9 cellular contexts compared by ENCODE assay signal in genomic region chr7:128408709-128409434, GRCh38. TPM values are rescaled to one million over a fixed set of nuclear protein-coding genes. Genes with fewer than 3 reads are reported as not detected.
DNase-seq lines count a peak whose midpoint lies in the region; ATAC-seq, FAIRE-seq and TF ChIP-seq lines count a peak whose summit lies in the region.
"Had no signal": no experiment of that assay in that cellular context is flagged by ENCODE, and none has a peak within 500 bp of the region (broad histone marks: within the 10 kb centered on the region; RNA-seq: fewer than 3 reads in every experiment).

No MANE protein-coding gene starts in this region.

- peak overlapping the region in 1 of 2 experiments; percentile 25 for H3K4ac ChIP-seq in mesenchymal stem cell (ENCODE audit: low read depth in 1 of 2, low read length in 2 of 2)

- no peaks in the 10 kb centered on the region; the same call in 1 of the 2 replicates for H4K20me1 ChIP-seq in K562 (replicated peaks; ENCODE audit: control insufficient read depth, insufficient read depth, low read length)

- in situ Hi-C loops in K562 (cut with MboI), result no loop called here

- H3K4me2 ChIP-seq in K562 (ENCODE audit: insufficient read depth, low read length) (peak overlapping the region; percentile 96), mesenchymal stem cell (ENCODE audit: low read length, poor library complexity, severe bottlenecking) (peak overlapping the region; percentile 81)

- peaks cover 2% of the 10 kb centered on the region for H3K79me1 ChIP-seq in mesenchymal stem cell (replicated peaks; ENCODE audit: low read length, poor library complexity, severe bottlenecking)

- H3K9ac ChIP-seq in HUES48 (ENCODE audit: low read depth, low read length) (no peak overlapping the region), K562 (ENCODE audit: insufficient read depth in 1 of 2, low read depth in 2 of 2, low read length in 2 of 2) (peak overlapping the region; percentile 79 to 90), mesenchymal stem cell (ENCODE audit: low read length) (peak overlapping the region; percentile 85)

- peak overlapping the region; percentile 72 for H3K4me3 ChIP-seq in HUES48 (ENCODE audit: low read depth, low read length)
- H3K4me3 ChIP-seq in K562, result peak overlapping the region; percentile 49
- H3K4me3 ChIP-seq in mesenchymal stem cell (ENCODE audit: insufficient read depth in 1 of 2, low read depth in 1 of 2, low read length in 2 of 2), result peak overlapping the region in 1 of 2 experiments; percentile 94
- peak overlapping the region; percentile 63 to 66 for H3K4me3 ChIP-seq in vagina

- H2AK5ac ChIP-seq in mesenchymal stem cell (ENCODE audit: low read length, severe bottlenecking), result no peak overlapping the region

- no peak overlapping the region for H2BK5ac ChIP-seq in mesenchymal stem cell (ENCODE audit: low read depth, low read length, poor library complexity, severe bottlenecking)

- peak overlapping the region; percentile 49 for H2BK15ac ChIP-seq in mesenchymal stem cell (ENCODE audit: low read depth, poor library complexity, severe bottlenecking)

- TF ChIP-seq RAD21 in K562 (CRISPR knock-in tag; conservative IDR thresholded peaks at IDR 0.05 in 1 of 2, IDR thresholded peaks at IDR 0.05 in 1 of 2), result no peak

- intact Hi-C loops in K562 (cut with micrococcal nuclease), result no loop called here
- intact Hi-C loops in vagina (cut with DNase I), result loop anchor here (10.0 kb wide), 2 partner anchors 46 to 1666 kb away; partner anchors contain the start of genes HILPDA and KLHDC10

- peak overlapping the region; percentile 19 for H4K8ac ChIP-seq in mesenchymal stem cell (ENCODE audit: low read length)

- H3K4me1 ChIP-seq in HUES48 (ENCODE audit: control insufficient read depth, insufficient read depth, low read length), result peaks cover 43% of the 10 kb centered on the region
- peaks cover 51 to 64% of the 10 kb centered on the region in 2 experiments for H3K4me1 ChIP-seq in K562 (replicated peaks in 1 of 2; ENCODE audit: control insufficient read depth in 2 of 2, insufficient read depth in 2 of 2, low read length in 2 of 2)
- H3K4me1 ChIP-seq in mesenchymal stem cell (ENCODE audit: control insufficient read depth, insufficient read depth, low read depth, low read length), result peaks cover 32% of the 10 kb centered on the region
- peaks cover 50% of the 10 kb centered on the region for H3K4me1 ChIP-seq in vagina

- no peaks in the 10 kb centered on the region for H3K9me3 ChIP-seq in HUES48 (ENCODE audit: control insufficient read depth, insufficient read depth, low read length)
- H3K9me3 ChIP-seq in K562 (replicated peaks; ENCODE audit: control insufficient read depth, insufficient read depth, low read depth, low read length), result no peaks in the 10 kb centered on the region
- H3K9me3 ChIP-seq in mesenchymal stem cell (ENCODE audit: control insufficient read depth, low read length), result no peaks in the 10 kb centered on the region
- H3K9me3 ChIP-seq in vagina, result no peaks in the 10 kb centered on the region

- H2BK12ac ChIP-seq in mesenchymal stem cell (ENCODE audit: low read length in 2 of 2), result peak overlapping the region; percentile 27 to 81

- peak; percentile 63 for FAIRE-seq in K562 (lab: Jason Lieb, UNC)

- H2AFZ ChIP-seq in K562 (ENCODE audit: low read depth, low read length) (peak overlapping the region; percentile 95), mesenchymal stem cell (ENCODE audit: low read depth, low read length) (peak overlapping the region; percentile 29)

- no peaks in the 10 kb centered on the region for H3K36me3 ChIP-seq in HUES48 (ENCODE audit: control insufficient read depth, insufficient read depth, low read length)
- H3K36me3 ChIP-seq in K562 (ENCODE audit: control insufficient read depth, insufficient read depth, low read length), result peaks cover 5% of the 10 kb centered on the region; the same call in 1 of the 3 replicates
- H3K36me3 ChIP-seq in mesenchymal stem cell (ENCODE audit: control insufficient read depth in 1 of 2, insufficient read depth in 2 of 2, low read depth in 1 of 2, low read length in 2 of 2), result no peaks in the 10 kb centered on the region
- no peaks in the 10 kb centered on the region for H3K36me3 ChIP-seq in vagina

- H3K14ac ChIP-seq in mesenchymal stem cell (ENCODE audit: low read length in 2 of 2), result peak overlapping the region in 1 of 2 experiments; percentile 8

- POLR2A ChIA-PET in K562 (lab: Yijun Ruan, JAX), result interaction anchor here (0.6 to 2.7 kb wide), 13 partner anchors 8 to 679 kb away, joined by 3 to 10 read pairs (median 4); partner anchors contain the start of genes METTL2B and RBM28

- H3K18ac ChIP-seq in mesenchymal stem cell (ENCODE audit: low read depth in 1 of 2, low read length in 2 of 2), result peak overlapping the region; percentile 22 to 38

- peak; percentile 5 for ATAC-seq in K562
- ATAC-seq in HG02798 (IDR thresholded peaks at IDR 0.05; ENCODE audit: poor library complexity, unreplicated experiment), result no peak

- peak overlapping the region in 1 of 2 experiments; percentile 32 for H3K23ac ChIP-seq in mesenchymal stem cell (ENCODE audit: low read length in 2 of 2)

- peak overlapping the region; percentile 5 for H4K91ac ChIP-seq in mesenchymal stem cell (ENCODE audit: low read length)

- TF ChIP-seq CTCF in C4-2B (conservative IDR thresholded peaks at IDR 0.05) (no peak), K562 (IDR thresholded peaks at IDR 0.05 in 2 of 3, conservative IDR thresholded peaks at IDR 0.05 in 1 of 3; ENCODE audit: insufficient read depth in 2 of 3, low read depth in 1 of 3, low read length in 3 of 3) (no peak; a peak in 1 of 6 replicates), vagina (IDR thresholded peaks at IDR 0.05) (no peak)

- CTCF ChIA-PET in K562 (lab: Yijun Ruan, JAX; ENCODE audit: low intra/inter-chr PET ratio), result interaction anchor here (0.7 kb wide), 1 partner anchor 18 kb away, joined by 3 read pairs; no protein-coding TSS in a partner anchor

- no peaks in the 10 kb centered on the region for H3K9me1 ChIP-seq in K562 (ENCODE audit: control insufficient read depth, insufficient read depth, low read length)

- DNase-seq in K562 (ENCODE audit: extremely low read depth in 1 of 4, low spot score in 3 of 4) (peak in 3 of 4 experiments; percentile 25 to 64 (median 64)), mesenchymal stem cell (peak; percentile 40), vagina (ENCODE audit: extremely low spot score in 2 of 2) (no peak), anterior cingulate cortex (lab: John Stamatoyannopoulos, UW) (no peak), H4 (ENCODE audit: low spot score) (no peak)

- H3K27ac ChIP-seq in C4-2B (peak overlapping the region; percentile 79), HUES48 (ENCODE audit: low read depth, low read length) (no peak overlapping the region), K562 (ENCODE audit: extremely low read depth, low read depth, low read length) (peak overlapping the region; percentile 72), mesenchymal stem cell (ENCODE audit: low read length, poor library complexity, severe bottlenecking) (no peak overlapping the region), vagina (peak overlapping the region; percentile 90)

- TF ChIP-seq POLR2A in K562 (conservative IDR thresholded peaks at IDR 0.05) (no peak; the same call in 1 of the 2 replicates), vagina (IDR thresholded peaks at IDR 0.05) (no peak)

- TF ChIP-seq EP300 in K562 (IDR thresholded peaks at IDR 0.05; ENCODE audit: low read length), result 0 out of 2 replicates have a peak, but pooled peaks have one; percentile 13

- 20% methylated on average over 14 of the region's 14 CpGs for WGBS in K562 (ENCODE audit: insufficient coverage, low coverage, missing lambda C conversion rate)
- 27% methylated on average over 12 of the region's 14 CpGs for WGBS in mesenchymal stem cell

- H2BK120ac ChIP-seq in mesenchymal stem cell (ENCODE audit: low read depth, low read length), result no peak overlapping the region

- H3K79me2 ChIP-seq in K562 (ENCODE audit: control insufficient read depth, insufficient read depth, low read length), result peaks cover 25% of the 10 kb centered on the region

- H3K27me3 ChIP-seq in HUES48 (ENCODE audit: control insufficient read depth, insufficient read depth, low read length) (peaks cover 86% of the 10 kb centered on the region), K562 (ENCODE audit: control insufficient read depth in 2 of 2, insufficient read depth in 2 of 2, low read length in 2 of 2) (no peaks in the 10 kb centered on the region), mesenchymal stem cell (ENCODE audit: control insufficient read depth in 1 of 2, insufficient read depth in 1 of 2, low read length in 2 of 2) (peaks cover 3 to 11% of the 10 kb centered on the region in 2 experiments), vagina (no peaks in the 10 kb centered on the region)

- TSS peak; percentile 31 for BruUV-seq in K562 (replicated peaks; lab: Mats Ljungman, UMichigan)

RNA-seq across cellular contexts. Expression of gene IMPDH1, which starts 0.9 kb away (rescaled TPM):
- 140 and 407 TPM in 2 replicates for total RNA-seq in K562 (2011; cell fraction: chromatin; rRNA removed; ENCODE audit: low replicate concordance)
- total RNA-seq in K562 (2011; cell fraction: nucleolus; rRNA removed), result 199 and 212 TPM in 2 replicates
- total RNA-seq in K562 (2011; cell fraction: nucleoplasm; rRNA removed), result 141 and 147 TPM in 2 replicates
- total RNA-seq in K562 (2014; rRNA removed) (86.8 and 118 TPM in 2 replicates), K562 (2014; rRNA removed; fragmentation: Illumina TruSeq; extraction: Trizol) (29.0 and 42.9 TPM in 2 replicates), K562 (2015; rRNA removed; fragmentation: Illumina TruSeq; extraction: Trizol) (60.6 and 64.3 TPM in 2 replicates), K562 (2021) (118 TPM in 2 replicates), vagina (52.3 TPM)
- polyA plus RNA-seq in K562 (2011; rRNA removed) (54.9 and 72.4 TPM in 2 replicates), K562 (2014; fragmentation: Illumina TruSeq; extraction: Trizol) (59.8 and 76.3 TPM in 2 replicates), K562 (2014; fragmentation: Nextera tagmentation; extraction: Ambion mirVana) (1 to 10 TPM in 1 of 2 experiments, under 1 TPM in 1; 0.80 to 2.1 TPM), K562 (2014; rRNA removed) (84.7 and 89.0 TPM in 2 replicates)
- polyA plus RNA-seq in K562 (2011; cell fraction: cytosol; rRNA removed), result 54.0 and 156 TPM in 2 replicates
- polyA plus RNA-seq in K562 (2011; cell fraction: nucleus; rRNA removed), result 208 and 316 TPM in 2 replicates
- polyA plus RNA-seq in K562 (2012), result 79.3 and 81.1 TPM in 2 replicates
- 24.1 and 78.3 TPM in 2 replicates for polyA minus RNA-seq in K562 (2011; rRNA and poly(A)+ RNA removed)
- polyA minus RNA-seq in K562 (2011; cell fraction: cytosol; rRNA and poly(A)+ RNA removed), result 48.6 and 69.1 TPM in 2 replicates
- polyA minus RNA-seq in K562 (2011; cell fraction: nucleus; rRNA and poly(A)+ RNA removed), result 81.0 and 88.0 TPM in 2 replicates
- polyA plus RNA-seq in mesenchymal stem cell (2013, experiment 1 of 2), result 51.2 TPM
- polyA plus RNA-seq in mesenchymal stem cell (2013, experiment 2 of 2), result 51.6 TPM
- total RNA-seq in H4 (2014; rRNA removed; shearing (Covaris generic)), result 46.7 and 56.6 TPM in 2 replicates

RNA-seq across cellular contexts. Expression of gene HILPDA, which starts 46.8 kb away (rescaled TPM):
- total RNA-seq in K562 (2011; cell fraction: chromatin; rRNA removed; ENCODE audit: low replicate concordance), result 42.5 and 74.9 TPM in 2 replicates
- 69.3 and 79.4 TPM in 2 replicates for total RNA-seq in K562 (2011; cell fraction: nucleolus; rRNA removed)
- total RNA-seq in K562 (2011; cell fraction: nucleoplasm; rRNA removed), result 70.7 and 78.6 TPM in 2 replicates
- 8.3 and 14.2 TPM in 2 replicates for total RNA-seq in K562 (2014; rRNA removed)
- 14.5 and 16.7 TPM in 2 replicates for total RNA-seq in K562 (2014; rRNA removed; fragmentation: Illumina TruSeq; extraction: Trizol)
- 23.0 and 23.5 TPM in 2 replicates for total RNA-seq in K562 (2015; rRNA removed; fragmentation: Illumina TruSeq; extraction: Trizol)
- total RNA-seq in K562 (2021), result 10.5 and 10.7 TPM in 2 replicates
- 71.8 and 102 TPM in 2 replicates for polyA plus RNA-seq in K562 (2011; rRNA removed)
- polyA plus RNA-seq in K562 (2011; cell fraction: cytosol; rRNA removed), result 68.1 and 117 TPM in 2 replicates
- polyA plus RNA-seq in K562 (2011; cell fraction: nucleus; rRNA removed), result 37.3 and 64.2 TPM in 2 replicates
- 13.2 and 14.2 TPM in 2 replicates for polyA plus RNA-seq in K562 (2012)
- 18.9 and 26.0 TPM in 2 replicates for polyA plus RNA-seq in K562 (2014; fragmentation: Illumina TruSeq; extraction: Trizol)
- polyA plus RNA-seq in K562 (2014; fragmentation: Nextera tagmentation; extraction: Ambion mirVana), result 10 to 100 TPM; 28.6 to 40.5 TPM
- 16.4 and 25.5 TPM in 2 replicates for polyA plus RNA-seq in K562 (2014; rRNA removed)
- 29.9 and 51.9 TPM in 2 replicates for polyA minus RNA-seq in K562 (2011; rRNA and poly(A)+ RNA removed)
- 11.6 and 15.9 TPM in 2 replicates for polyA minus RNA-seq in K562 (2011; cell fraction: cytosol; rRNA and poly(A)+ RNA removed)
- 19.5 and 63.9 TPM in 2 replicates for polyA minus RNA-seq in K562 (2011; cell fraction: nucleus; rRNA and poly(A)+ RNA removed)
- 10.7 TPM for polyA plus RNA-seq in mesenchymal stem cell (2013, experiment 1 of 2)
- polyA plus RNA-seq in mesenchymal stem cell (2013, experiment 2 of 2), result 10.2 TPM
- 46.4 TPM for total RNA-seq in vagina
- total RNA-seq in H4 (2014; rRNA removed; shearing (Covaris generic)), result 11.3 and 20.6 TPM in 2 replicates

RNA-seq across cellular contexts. Expression of gene PRRT4, which starts 47.4 kb away (rescaled TPM):
- 0.16 TPM in 1 of 2 replicates, not detected in the other for total RNA-seq in K562 (2011; cell fraction: chromatin; rRNA removed; ENCODE audit: low replicate concordance)
- not detected in 2 replicates for total RNA-seq in K562 (2011; cell fraction: nucleolus; rRNA removed)
- not detected in 2 replicates for total RNA-seq in K562 (2011; cell fraction: nucleoplasm; rRNA removed)
- total RNA-seq in K562 (2014; rRNA removed), result 0.04 TPM in 1 of 2 replicates, not detected in the other
- not detected in 2 replicates for total RNA-seq in K562 (2014; rRNA removed; fragmentation: Illumina TruSeq; extraction: Trizol)
- not detected in 2 replicates for total RNA-seq in K562 (2015; rRNA removed; fragmentation: Illumina TruSeq; extraction: Trizol)
- total RNA-seq in K562 (2021), result not detected in 2 replicates
- 0.09 TPM in 1 of 2 replicates, not detected in the other for polyA plus RNA-seq in K562 (2011; rRNA removed)
- polyA plus RNA-seq in K562 (2011; cell fraction: cytosol; rRNA removed), result 0.09 and 0.19 TPM in 2 replicates
- polyA plus RNA-seq in K562 (2011; cell fraction: nucleus; rRNA removed), result 0.24 and 0.48 TPM in 2 replicates
- not detected in 2 replicates for polyA plus RNA-seq in K562 (2012)
- not detected in 2 replicates for polyA plus RNA-seq in K562 (2014; fragmentation: Illumina TruSeq; extraction: Trizol)
- polyA plus RNA-seq in K562 (2014; fragmentation: Nextera tagmentation; extraction: Ambion mirVana), result not detected
- not detected in 2 replicates for polyA plus RNA-seq in K562 (2014; rRNA removed)
- not detected in 2 replicates for polyA minus RNA-seq in K562 (2011; rRNA and poly(A)+ RNA removed)
- not detected in 2 replicates for polyA minus RNA-seq in K562 (2011; cell fraction: cytosol; rRNA and poly(A)+ RNA removed)
- not detected in 2 replicates for polyA minus RNA-seq in K562 (2011; cell fraction: nucleus; rRNA and poly(A)+ RNA removed)
- polyA plus RNA-seq in mesenchymal stem cell (2013, experiment 1 of 2), result 0.07 TPM
- 0.11 TPM for polyA plus RNA-seq in mesenchymal stem cell (2013, experiment 2 of 2)
- total RNA-seq in vagina, result 7.6 TPM
- 0.21 TPM in 1 of 2 replicates, not detected in the other for total RNA-seq in H4 (2014; rRNA removed; shearing (Covaris generic))
- total RNA-seq: HT1080 had no signal

Comparison
In these comparisons a context has a peak if more than half of its experiments do, and no peak if none do; other contexts are left out.
1. H3K27ac ChIP-seq: peak in C4-2B (single experiment), K562 (single experiment) and vagina (single experiment); none in HUES48 (single experiment) and mesenchymal stem cell (single experiment).
2. DNase-seq: peak in K562 (3 of 4) and mesenchymal stem cell (single experiment); none in vagina (0 of 2), anterior cingulate cortex (0 of 58) and H4 (single experiment).